8 cellular contexts compared by ENCODE assay signal in the genomic region with DNA sequence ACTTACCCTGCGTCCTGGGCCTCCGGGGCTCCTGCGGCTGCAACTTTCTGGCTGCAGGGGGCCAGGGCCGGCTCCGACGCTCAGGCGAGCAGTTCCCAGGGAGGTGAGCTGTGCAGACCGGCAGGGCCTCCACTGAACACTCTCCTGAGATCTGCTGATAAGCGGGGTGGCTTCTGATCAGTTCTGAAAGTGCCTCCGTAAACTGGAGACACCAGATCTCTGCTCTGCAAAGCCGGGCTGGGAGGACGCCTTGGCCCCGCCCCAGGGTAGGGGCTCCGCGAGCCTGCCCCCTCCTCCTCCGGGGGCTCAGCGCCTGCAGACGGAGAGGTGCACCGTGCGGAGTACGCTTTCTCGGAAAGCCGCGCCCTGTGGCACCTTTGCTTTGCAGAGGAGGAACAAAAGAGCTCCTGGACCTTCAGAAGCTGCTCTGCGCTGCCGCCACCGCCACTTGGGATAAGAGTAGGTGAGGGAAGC.
DNase-seq lines count a peak whose midpoint lies in the region; ATAC-seq and TF ChIP-seq lines count a peak whose summit lies in the region.

No MANE protein-coding gene starts in this region.

- H4K91ac ChIP-seq in mesenchymal stem cell (ENCODE audit: low read length): peak overlapping the region; percentile 7

- POLR2A ChIA-PET in AG04450 (lab: Yijun Ruan, JAX): no interaction called here

- no peaks in the 10 kb centered on the region for H3K9me3 Mint-ChIP-seq in chondrocyte (ENCODE audit: low read depth)

- peak overlapping the region; percentile 60 for H2AFZ ChIP-seq in mesenchymal stem cell (ENCODE audit: low read depth, low read length)

- H3K4me1 ChIP-seq in mesenchymal stem cell (ENCODE audit: control insufficient read depth, insufficient read depth, low read depth, low read length): peaks cover 5% of the 10 kb centered on the region

- no peaks in the 10 kb centered on the region for H3K27me3 ChIP-seq in AG04450 (ENCODE audit: control insufficient read depth, insufficient read depth, low read length)
- no peaks in the 10 kb centered on the region for H3K27me3 ChIP-seq in mesenchymal stem cell (ENCODE audit: control insufficient read depth in 1 of 2, insufficient read depth in 1 of 2, low read length in 2 of 2)

- CTCF ChIA-PET in AG04450 (lab: Charles Lee): interaction anchor here (1.0 kb wide), 1 partner anchor 282 kb away, joined by 3 read pairs; no protein-coding TSS in a partner anchor

- peaks cover 4% of the 10 kb centered on the region for H3K36me3 Mint-ChIP-seq in chondrocyte (ENCODE audit: low read depth)

- no peaks in the 10 kb centered on the region for H3K27me3 Mint-ChIP-seq in chondrocyte (ENCODE audit: low read depth)

- peak overlapping the region in 1 of 2 experiments; percentile 1 for H3K14ac ChIP-seq in mesenchymal stem cell (ENCODE audit: low read length in 2 of 2)

- no peak overlapping the region for H3K4me3 Mint-ChIP-seq in chondrocyte (ENCODE audit: unreplicated experiment)

- H3K36me3 ChIP-seq in mesenchymal stem cell (ENCODE audit: control insufficient read depth in 1 of 2, insufficient read depth in 2 of 2, low read depth in 1 of 2, low read length in 2 of 2): peaks cover 1 to 3% of the 10 kb centered on the region in 2 experiments

- H2BK12ac ChIP-seq in mesenchymal stem cell (ENCODE audit: low read length in 2 of 2): no peak overlapping the region

- H2BK15ac ChIP-seq in mesenchymal stem cell (ENCODE audit: low read depth, poor library complexity, severe bottlenecking): no peak overlapping the region

- H3K9me3 ChIP-seq in AG04450 (ENCODE audit: control insufficient read depth, insufficient read depth, low read length): no peaks in the 10 kb centered on the region; the same call in 1 of the 2 replicates
- H3K9me3 ChIP-seq in mesenchymal stem cell (ENCODE audit: control insufficient read depth, low read length): no peaks in the 10 kb centered on the region

- H3K4ac ChIP-seq in mesenchymal stem cell (ENCODE audit: low read depth in 1 of 2, low read length in 2 of 2): no peak overlapping the region

- H3K79me1 ChIP-seq in mesenchymal stem cell (replicated peaks; ENCODE audit: low read length, poor library complexity, severe bottlenecking): peaks cover 4% of the 10 kb centered on the region

- peak overlapping the region; percentile 54 to 55 for H3K18ac ChIP-seq in mesenchymal stem cell (ENCODE audit: low read depth in 1 of 2, low read length in 2 of 2)

- no peak overlapping the region for H3K23ac ChIP-seq in mesenchymal stem cell (ENCODE audit: low read length in 2 of 2)

- 9% methylated on average over 27 of the region's 27 CpGs for WGBS in mesenchymal stem cell

- H3K4me3 ChIP-seq in AG04450 (ENCODE audit: low read depth, low read length) (no peak overlapping the region), mesenchymal stem cell (ENCODE audit: insufficient read depth in 1 of 2, low read depth in 1 of 2, low read length in 2 of 2) (peak overlapping the region; percentile 45 to 59)

- peak overlapping the region; percentile 9 for H3K9ac ChIP-seq in mesenchymal stem cell (ENCODE audit: low read length)

- TF ChIP-seq CTCF in AG04450 (IDR thresholded peaks at IDR 0.05; ENCODE audit: low read depth, low read length) (peak; percentile 41; the same call in 1 of the 2 replicates), chondrocyte (IDR thresholded peaks at IDR 0.05) (peak; percentile 43)

- peaks cover 6% of the 10 kb centered on the region for H3K4me1 Mint-ChIP-seq in chondrocyte (ENCODE audit: low read depth)

- no peak overlapping the region for H3K27ac Mint-ChIP-seq in chondrocyte (ENCODE audit: unreplicated experiment)

- no peak overlapping the region for H2BK5ac ChIP-seq in mesenchymal stem cell (ENCODE audit: low read depth, low read length, poor library complexity, severe bottlenecking)

- H3K27ac ChIP-seq in AG04450 (ENCODE audit: low read depth, low read length): no peak overlapping the region
- no peak overlapping the region for H3K27ac ChIP-seq in mesenchymal stem cell (ENCODE audit: low read length, poor library complexity, severe bottlenecking)

- H2AK5ac ChIP-seq in mesenchymal stem cell (ENCODE audit: low read length, severe bottlenecking): no peak overlapping the region

- DNase-seq in AG04450 (ENCODE audit: low read depth, low spot score) (no peak), NCI-H1105 (lab: John Stamatoyannopoulos, UW) (peak; percentile 60), chondrocyte (ENCODE audit: low spot score) (no peak), mesenchymal stem cell (peak; percentile 53), Kasumi-1 (lab: John Stamatoyannopoulos, UW) (no peak), COR-L47 (lab: John Stamatoyannopoulos, UW) (no peak)

- H4K8ac ChIP-seq in mesenchymal stem cell (ENCODE audit: low read length): peak overlapping the region; percentile 84

- ATAC-seq in GM19463 (IDR thresholded peaks at IDR 0.05; ENCODE audit: unreplicated experiment) (no peak), GM19455 (IDR thresholded peaks at IDR 0.05; ENCODE audit: unreplicated experiment) (no peak)

- H3K4me2 ChIP-seq in mesenchymal stem cell (ENCODE audit: low read length, poor library complexity, severe bottlenecking): peak overlapping the region; percentile 71

- peak overlapping the region; percentile 19 for H2BK120ac ChIP-seq in mesenchymal stem cell (ENCODE audit: low read depth, low read length)

Comparison
In these comparisons a context has a peak if more than half of its experiments do, and no peak if none do; other contexts are left out.
1. DNase-seq: peak in NCI-H1105 (single experiment) and mesenchymal stem cell (single experiment); none in AG04450 (single experiment), chondrocyte (single experiment), Kasumi-1 (0 of 2) and COR-L47 (single experiment).